In the genomic region with DNA sequence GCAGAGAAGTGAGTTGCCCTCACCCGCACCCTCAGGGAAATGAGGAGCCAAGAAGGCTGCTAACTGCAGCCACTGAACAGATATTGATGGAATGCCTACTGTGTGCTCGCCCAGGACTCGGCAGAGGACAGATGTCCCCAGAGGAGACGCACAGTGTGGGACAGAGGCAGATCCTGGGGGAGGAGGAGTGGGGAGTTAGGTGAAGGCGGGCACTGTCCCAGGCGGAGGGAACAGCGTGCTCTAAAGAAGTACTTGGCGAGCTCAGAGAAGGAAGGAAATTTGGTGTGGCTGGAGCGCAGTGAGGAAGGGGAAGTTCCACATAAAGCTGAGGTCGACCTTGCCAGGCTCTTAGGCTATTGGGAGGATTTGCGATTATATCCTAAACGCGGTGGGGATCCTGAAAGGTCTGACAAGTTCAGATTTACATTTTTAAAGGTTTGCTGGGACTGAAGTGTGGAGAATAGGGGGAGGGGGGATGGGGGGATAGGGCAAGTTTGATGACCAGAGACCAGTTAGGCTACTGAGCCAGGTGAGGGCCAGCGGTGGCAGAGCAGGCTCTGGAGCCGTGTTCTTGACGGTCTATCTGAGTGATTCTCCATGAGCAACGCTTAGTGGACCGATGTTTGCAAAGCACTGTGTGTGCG, we compare ENCODE assay signal across 11 cellular contexts. TPM values are rescaled to one million over a fixed set of nuclear protein-coding genes. Genes with fewer than 3 reads are reported as not detected.
DNase-seq lines count a peak whose midpoint lies in the region; ATAC-seq and TF ChIP-seq lines count a peak whose summit lies in the region.
"Had no signal": no experiment of that assay in that cellular context is flagged by ENCODE, and none has a peak within 500 bp of the region (broad histone marks: within the 10 kb centered on the region; RNA-seq: fewer than 3 reads in every experiment).

No MANE protein-coding gene starts in this region.

- H3K27me3 ChIP-seq in H7 (ENCODE audit: control insufficient read depth, insufficient read depth, low read length) (peaks cover 84% of the 10 kb centered on the region), left ventricle myocardium inferior (ENCODE audit: low read depth) (peaks cover 51% of the 10 kb centered on the region)

- H3K27ac ChIP-seq in left ventricle myocardium inferior (replicated peaks) = peak overlapping the region; percentile 83

- H3K9me3 ChIP-seq in T-helper 17 cell (ENCODE audit: control insufficient read depth, low read length, poor library complexity, severe bottlenecking) (no peaks in the 10 kb centered on the region), left ventricle myocardium inferior (replicated peaks) (no peaks in the 10 kb centered on the region)

- H3K4me3 Mint-ChIP-seq in T-helper 17 cell = no peak overlapping the region
- H3K4me3 Mint-ChIP-seq in activated CD4-positive, alpha-beta T cell treated with anti-CD3 and anti-CD28 coated beads, Interleukin-2, amount 10 ng/mL, durations not matched to agents 24 days and 14 days = no peak overlapping the region

- peaks cover 15% of the 10 kb centered on the region for H3K4me1 ChIP-seq in left ventricle myocardium inferior

- no peak for TF ChIP-seq CTCF in left ventricle myocardium inferior (IDR thresholded peaks at IDR 0.05; ENCODE audit: borderline replicate concordance)

- H3K27me3 Mint-ChIP-seq in T-helper 17 cell = no peaks in the 10 kb centered on the region
- peaks cover 17% of the 10 kb centered on the region for H3K27me3 Mint-ChIP-seq in activated CD4-positive, alpha-beta T cell treated with anti-CD3 and anti-CD28 coated beads, Interleukin-2, amount 10 ng/mL, durations not matched to agents 24 days and 14 days

- H3K27ac Mint-ChIP-seq in T-helper 17 cell = no peak overlapping the region
- H3K27ac Mint-ChIP-seq in activated CD4-positive, alpha-beta T cell treated with anti-CD3 and anti-CD28 coated beads, Interleukin-2, amount 10 ng/mL, durations not matched to agents 24 days and 14 days = no peak overlapping the region

- peaks cover 8% of the 10 kb centered on the region for H3K4me1 Mint-ChIP-seq in T-helper 17 cell
- peaks cover 3% of the 10 kb centered on the region for H3K4me1 Mint-ChIP-seq in activated CD4-positive, alpha-beta T cell treated with anti-CD3 and anti-CD28 coated beads, Interleukin-2, amount 10 ng/mL, durations not matched to agents 24 days and 14 days

- H3K36me3 ChIP-seq in H7 (replicated peaks; ENCODE audit: control insufficient read depth, insufficient read depth, low read length) = no peaks in the 10 kb centered on the region
- peaks cover 8% of the 10 kb centered on the region for H3K36me3 ChIP-seq in left ventricle myocardium inferior

- peaks cover 2% of the 10 kb centered on the region for H3K36me3 Mint-ChIP-seq in T-helper 17 cell (ENCODE audit: low read depth)
- peaks cover 2% of the 10 kb centered on the region for H3K36me3 Mint-ChIP-seq in activated CD4-positive, alpha-beta T cell treated with anti-CD3 and anti-CD28 coated beads, Interleukin-2, amount 10 ng/mL, durations not matched to agents 24 days and 14 days (ENCODE audit: low read depth)

- intact Hi-C loops in left ventricle myocardium inferior (cut with micrococcal nuclease) = no loop called here
- intact Hi-C loops in sciatic nerve (cut with DNase I) = no loop called here
- intact Hi-C loops in activated CD4-positive, alpha-beta T cell treated with anti-CD3 and anti-CD28 coated beads, Interleukin-2, amount 10 ng/mL, durations not matched to agents 24 days and 14 days (cut with micrococcal nuclease) = no loop called here

- H3K4me3 ChIP-seq in H7 (ENCODE audit: insufficient read depth, low read depth, low read length) (no peak overlapping the region), left ventricle myocardium inferior (peak overlapping the region; percentile 55)

- DNase-seq in H7 (peak; percentile 89), T-helper 17 cell (no peak), left ventricle myocardium inferior (peak; percentile 58), sciatic nerve (ENCODE audit: low spot score) (no peak), NCI-H2171 (lab: John Stamatoyannopoulos, UW) (no peak)
- no peak for DNase-seq in activated CD4-positive, alpha-beta T cell treated with anti-CD3 and anti-CD28 coated beads, Interleukin-2, amount 10 ng/mL, durations not matched to agents 24 days and 14 days
- DNase-seq: NCI-H526 treated with DMSO at 0.1 percent for 48 hours; stimulated activated CD4-positive, alpha-beta T cell treated with anti-CD3 and anti-CD28 coated beads, Interleukin-4, amount 100 ng/mL, for 24 hours; trophoblast cell had no signal

- no peaks in the 10 kb centered on the region for H3K9me3 Mint-ChIP-seq in activated CD4-positive, alpha-beta T cell treated with anti-CD3 and anti-CD28 coated beads, Interleukin-2, amount 10 ng/mL, durations not matched to agents 24 days and 14 days

- ATAC-seq in T-helper 17 cell (peak; percentile 23), sciatic nerve (peak; percentile 60), HG02870 (IDR thresholded peaks at IDR 0.05; ENCODE audit: unreplicated experiment) (no peak), HG03460 (IDR thresholded peaks at IDR 0.05; ENCODE audit: unreplicated experiment) (no peak)

RNA-seq across cellular contexts. Expression of a gene that starts 23.6 kb away (rescaled TPM):
- 12.6 and 15.5 TPM in 2 replicates for total RNA-seq in H7 (2014; rRNA removed; shearing (Covaris generic))
- total RNA-seq in T-helper 17 cell (under 1 TPM; 0.25 to 0.42 TPM), left ventricle myocardium inferior (8.5 TPM), sciatic nerve (41.7 TPM)
- total RNA-seq in activated CD4-positive, alpha-beta T cell treated with anti-CD3 and anti-CD28 coated beads, Interleukin-2, amount 10 ng/mL, durations not matched to agents 24 days and 14 days = 1.3 and 1.6 TPM in 2 replicates

RNA-seq across cellular contexts. Expression of a gene that starts 25.9 kb away (rescaled TPM):
- 74.3 and 99.6 TPM in 2 replicates for total RNA-seq in H7 (2014; rRNA removed; shearing (Covaris generic))
- total RNA-seq in T-helper 17 cell (10 to 100 TPM; 29.5 to 43.3 TPM), left ventricle myocardium inferior (57.0 TPM), sciatic nerve (41.9 TPM)
- total RNA-seq in activated CD4-positive, alpha-beta T cell treated with anti-CD3 and anti-CD28 coated beads, Interleukin-2, amount 10 ng/mL, durations not matched to agents 24 days and 14 days = 87.2 and 98.3 TPM in 2 replicates

RNA-seq across cellular contexts. Expression of a gene that starts 56.8 kb away (rescaled TPM):
- total RNA-seq in H7 (2014; rRNA removed; shearing (Covaris generic)) = 26.2 and 39.0 TPM in 2 replicates
- total RNA-seq in T-helper 17 cell (1 to 10 TPM; 8.2 to 8.3 TPM), left ventricle myocardium inferior (18.8 TPM), sciatic nerve (13.9 TPM)
- 37.0 and 37.9 TPM in 2 replicates for total RNA-seq in activated CD4-positive, alpha-beta T cell treated with anti-CD3 and anti-CD28 coated beads, Interleukin-2, amount 10 ng/mL, durations not matched to agents 24 days and 14 days

RNA-seq across cellular contexts. Expression of a gene that starts 58.7 kb away (rescaled TPM):
- total RNA-seq in H7 (2014; rRNA removed; shearing (Covaris generic)) = 12.0 and 15.8 TPM in 2 replicates
- 10 to 100 TPM; 26.2 to 29.1 TPM for total RNA-seq in T-helper 17 cell
- 16.7 TPM for total RNA-seq in left ventricle myocardium inferior
- 28.1 TPM for total RNA-seq in sciatic nerve
- total RNA-seq in activated CD4-positive, alpha-beta T cell treated with anti-CD3 and anti-CD28 coated beads, Interleukin-2, amount 10 ng/mL, durations not matched to agents 24 days and 14 days = 60.8 and 64.8 TPM in 2 replicates

Comparison
In these comparisons a context has a peak if more than half of its experiments do, and no peak if none do; other contexts are left out.
1. DNase-seq: peak in H7 (single experiment) and left ventricle myocardium inferior (single experiment); none in T-helper 17 cell (0 of 3), sciatic nerve (single experiment), activated CD4-positive, alpha-beta T cell treated with anti-CD3 and anti-CD28 coated beads, Interleukin-2, amount 10 ng/mL, durations not matched to agents 24 days and 14 days (single experiment) and NCI-H2171 (single experiment).
2. ATAC-seq: peak in T-helper 17 cell (single experiment) and sciatic nerve (single experiment); none in HG02870 (single experiment) and HG03460 (single experiment).